9 cellular contexts compared by ENCODE assay signal in genomic region chr15:79007066-79007465, GRCh38.
DNase-seq lines count a peak whose midpoint lies in the region; ATAC-seq and TF ChIP-seq lines count a peak whose summit lies in the region.
"Had no signal": no experiment of that assay in that cellular context is flagged by ENCODE, and none has a peak within 500 bp of the region (broad histone marks: within the 10 kb centered on the region; RNA-seq: fewer than 3 reads in every experiment).

No MANE protein-coding gene starts in this region.

- H3K27me3 ChIP-seq in Loucy (ENCODE audit: insufficient read depth, low read length, poor library complexity, severe bottlenecking) (no peaks in the 10 kb centered on the region), adrenal gland (no peaks in the 10 kb centered on the region)

- no peaks in the 10 kb centered on the region for H3K36me3 ChIP-seq in Loucy (ENCODE audit: insufficient read depth, low read length)
- H3K36me3 ChIP-seq in adrenal gland (replicated peaks in 1 of 2): no peaks in the 10 kb centered on the region

- no peaks in the 10 kb centered on the region for H3F3A ChIP-seq in Loucy (ENCODE audit: low read depth)

- H3K4me3 ChIP-seq in Loucy (ENCODE audit: low read length, poor library complexity, severe bottlenecking): no peak overlapping the region
- H3K4me3 ChIP-seq in adrenal gland: no peak overlapping the region

- no peak overlapping the region for H3K9ac ChIP-seq in Loucy (ENCODE audit: low read depth, low read length, poor library complexity, severe bottlenecking)

- H3K9me3 ChIP-seq in Loucy (ENCODE audit: insufficient read depth, low read depth, low read length) (no peaks in the 10 kb centered on the region), adrenal gland (replicated peaks in 1 of 3) (no peaks in the 10 kb centered on the region)

- H3K4me1 ChIP-seq in Loucy (ENCODE audit: insufficient read depth, low read length, poor library complexity, severe bottlenecking): peaks cover 20% of the 10 kb centered on the region
- peaks cover 0 to 5% of the 10 kb centered on the region in 2 donors for H3K4me1 ChIP-seq in adrenal gland (replicated peaks in 1 of 2)

- TF ChIP-seq CTCF in Loucy (conservative IDR thresholded peaks at IDR 0.05; ENCODE audit: low read length): peak; percentile 78
- TF ChIP-seq CTCF in adrenal gland (IDR thresholded peaks at IDR 0.05): peak in 5 of 6 experiments; percentile 19 to 54 (median 40)

- peak; percentile 79 for DNase-seq in GM03348 (ENCODE audit: low spot score)
- peak in 4 of 7 donors; percentile 41 to 74 (median 66) for DNase-seq in adrenal gland
- DNase-seq in left colon: peak in 1 of 2 donors; percentile 81
- DNase-seq in dedifferentiated amniotic fluid mesenchymal stem cell (ENCODE audit: extremely low spot score): no peak
- DNase-seq in ureter (ENCODE audit: low spot score): no peak

- no peak overlapping the region for H3K27ac ChIP-seq in adrenal gland

- H4K20me1 ChIP-seq in Loucy (ENCODE audit: insufficient read depth, low read length, poor library complexity, severe bottlenecking): no peaks in the 10 kb centered on the region

- ATAC-seq in left colon (peak; percentile 75), HG02973 (IDR thresholded peaks at IDR 0.05; ENCODE audit: unreplicated experiment) (no peak), GM18502 (IDR thresholded peaks at IDR 0.05; ENCODE audit: poor library complexity, unreplicated experiment) (no peak)
- ATAC-seq: Panc1 had no signal

- intact Hi-C loops in adrenal gland (cut with DNase I): no loop called here
- intact Hi-C loops in left colon (cut with DNase I, micrococcal nuclease): no loop called here

- no peak overlapping the region for H2AFZ ChIP-seq in Loucy (ENCODE audit: low read length)

- no peaks in the 10 kb centered on the region for H3K79me2 ChIP-seq in Loucy (ENCODE audit: insufficient read depth, low read length)

- no peak for TF ChIP-seq POLR2A in adrenal gland (IDR thresholded peaks at IDR 0.05)

- no peaks in the 10 kb centered on the region for H3K9me2 ChIP-seq in Loucy (replicated peaks; ENCODE audit: low read depth, low read length)

- H3K4me2 ChIP-seq in Loucy (ENCODE audit: low read depth, low read length, poor library complexity, severe bottlenecking): no peak overlapping the region

- WGBS in adrenal gland, 4 donors: 57 to 81% (median 65%) methylated on average over 3 of the region's 3 CpGs

Comparison
In these comparisons a context has a peak if more than half of its experiments do, and no peak if none do; other contexts are left out.
1. DNase-seq: peak in GM03348 (single experiment) and adrenal gland (4 of 7); none in dedifferentiated amniotic fluid mesenchymal stem cell (single experiment) and ureter (single experiment).